8 cellular contexts compared by ENCODE assay signal in the genomic region with DNA sequence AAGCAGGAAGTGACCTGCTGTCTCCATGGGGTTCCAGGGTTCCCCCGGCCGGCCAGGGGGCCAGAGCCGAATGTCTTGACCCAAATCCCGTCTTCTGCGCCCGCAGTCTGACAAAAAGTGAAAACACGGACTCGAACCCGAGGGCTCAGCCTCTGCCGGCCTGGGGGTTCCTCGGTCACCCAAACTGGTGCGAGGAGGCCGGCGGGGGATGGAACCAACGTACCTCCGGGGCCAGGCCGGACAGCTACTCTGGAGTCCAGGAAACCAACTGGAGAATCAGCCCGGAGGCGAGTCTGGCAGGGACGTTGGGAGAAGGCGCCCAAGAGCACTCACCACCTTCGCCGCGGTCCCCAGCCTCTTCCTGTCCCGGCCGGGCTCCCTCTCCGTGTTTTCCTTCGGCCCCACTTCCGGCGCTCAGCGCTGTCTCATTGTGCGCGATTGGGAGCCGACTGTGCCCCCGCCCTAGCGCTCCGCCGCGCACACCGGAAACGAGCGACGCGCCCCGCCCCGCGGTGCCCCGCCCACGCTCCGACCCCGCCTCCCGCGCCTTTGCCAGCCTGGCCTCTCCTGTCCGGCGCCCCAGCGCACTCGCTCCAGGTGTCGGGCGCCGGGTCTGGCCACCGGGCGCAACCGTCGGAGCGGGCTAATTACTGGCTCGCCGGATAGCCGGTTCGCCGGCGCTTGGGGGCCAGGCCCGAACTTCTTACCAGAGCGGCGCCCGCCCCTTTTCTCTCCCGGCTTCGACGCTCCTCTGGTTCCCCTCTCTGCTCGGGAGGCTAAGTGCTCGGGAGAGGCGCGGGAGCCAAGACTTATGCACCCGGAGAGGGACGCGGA. TPM values are rescaled to one million over a fixed set of nuclear protein-coding genes. Genes with fewer than 3 reads are reported as not detected.
DNase-seq lines count a peak whose midpoint lies in the region; ATAC-seq, FAIRE-seq and TF ChIP-seq lines count a peak whose summit lies in the region.

Gene TUT7 (minus strand): TSS at position 363 of the 834 bp plus-strand sequence. CDS start 1,211 bp downstream, outside the sequence.

- FAIRE-seq in small intestine (lab: Jason Lieb, UNC) = no peak

- ATAC-seq in GM18907 (IDR thresholded peaks at IDR 0.05; ENCODE audit: unreplicated experiment) (peak; percentile 90), HG03139 (IDR thresholded peaks at IDR 0.05; ENCODE audit: unreplicated experiment) (peak; percentile 80)

- peak within 1 kb of the TSS; percentile 92 for H3K4me3 ChIP-seq in AG04450 (ENCODE audit: low read depth, low read length)
- H3K4me3 ChIP-seq in WI38 (ENCODE audit: low read depth, low read length) = peak within 1 kb of the TSS; percentile 98
- peak within 1 kb of the TSS; percentile 60 to 99 (median 80) for H3K4me3 ChIP-seq in mammary epithelial cell (replicated peaks in 1 of 3; ENCODE audit: insufficient read depth in 1 of 3, low read depth in 2 of 3, low read length in 3 of 3)
- peak within 1 kb of the TSS; percentile 76 to 96 for H3K4me3 ChIP-seq in small intestine (ENCODE audit: low read depth in 1 of 2, low read length in 2 of 2)

- H2AFZ ChIP-seq in mammary epithelial cell (ENCODE audit: low read depth, low read length) = peak within 1 kb of the TSS; percentile 90

- peak within 1 kb of the TSS; percentile 92 for H3K27ac ChIP-seq in AG04450 (ENCODE audit: low read depth, low read length)
- H3K27ac ChIP-seq in mammary epithelial cell (ENCODE audit: insufficient read depth, low read depth, low read length) = peak within 1 kb of the TSS; percentile 74
- peak within 1 kb of the TSS; percentile 94 to 99 for H3K27ac ChIP-seq in small intestine (ENCODE audit: low read depth in 1 of 2, low read length in 1 of 2)

- no peaks in the 10 kb centered on the region; the same call in 1 of the 2 replicates for H3K9me3 ChIP-seq in AG04450 (ENCODE audit: control insufficient read depth, insufficient read depth, low read length)
- H3K9me3 ChIP-seq in mammary epithelial cell (replicated peaks; ENCODE audit: insufficient read depth, low read length) = no peaks in the 10 kb centered on the region
- H3K9me3 ChIP-seq in small intestine (ENCODE audit: control insufficient read depth, low read depth) = no peaks in the 10 kb centered on the region

- peak within 1 kb of the TSS; percentile 96 for H3K4me2 ChIP-seq in mammary epithelial cell (ENCODE audit: insufficient read depth, low read depth, low read length)

- peaks cover 8% of the 10 kb centered on the region for H3K36me3 ChIP-seq in mammary epithelial cell (ENCODE audit: insufficient read depth, low read length)
- H3K36me3 ChIP-seq in small intestine (ENCODE audit: control insufficient read depth in 2 of 2, insufficient read depth in 2 of 2, low read length in 2 of 2) = peaks cover 0 to 2% of the 10 kb centered on the region in 2 donors

- TF ChIP-seq CTCF in AG04450 (IDR thresholded peaks at IDR 0.05; ENCODE audit: low read depth, low read length) (no peak), WI38 (IDR thresholded peaks at IDR 0.05; ENCODE audit: low read depth, low read length) (no peak), mammary epithelial cell (conservative IDR thresholded peaks at IDR 0.05 in 1 of 2, IDR thresholded peaks at IDR 0.05 in 1 of 2; ENCODE audit: extremely low read depth in 1 of 2, insufficient read depth in 1 of 2, low read depth in 1 of 2, low read length in 2 of 2) (no peak)

- dilution Hi-C loops in mammary epithelial cell (cut with HindIII; ENCODE audit: low sequenced_read_pairs) = no loop called here

- no TSS peak for BruUV-seq in mammary epithelial cell (replicated peaks; lab: Mats Ljungman, UMichigan)

- intact Hi-C loops in mammary epithelial cell (cut with micrococcal nuclease) = loop anchor here (1.0 to 2.0 kb wide), 3 partner anchors 15 to 52 kb away; no protein-coding TSS in a partner anchor

- in situ Hi-C loops in mammary epithelial cell (cut with MboI; ENCODE audit: low sequenced_read_pairs in 2 of 2) = no loop called here

- peaks cover 44% of the 10 kb centered on the region for H3K79me2 ChIP-seq in mammary epithelial cell (ENCODE audit: insufficient read depth, low read length)

- no peaks in the 10 kb centered on the region for H4K20me1 ChIP-seq in mammary epithelial cell (ENCODE audit: insufficient read depth, low read length)

- CTCF ChIA-PET in AG04450 (lab: Charles Lee) (no interaction called here), mammary epithelial cell (lab: Charles Lee; ENCODE audit: low non-redundant PET) (interaction anchor here (0.6 kb wide), 1 partner anchor 51 kb away, joined by 6 read pairs; no protein-coding TSS in a partner anchor)

- DNase-seq in AG04450 (ENCODE audit: low read depth, low spot score) = peak; percentile 84
- DNase-seq in NCI-H2196 treated with DMSO at 0.1 percent for 48 hours (lab: John Stamatoyannopoulos, UW; ENCODE audit: unreplicated experiment) = peak; percentile 94
- DNase-seq in mammary epithelial cell = peak; percentile 98
- DNase-seq in iPS-NIHi11 (ENCODE audit: low spot score) = peak; percentile 98
- DNase-seq in small intestine = peak; percentile 96

- POLR2A ChIA-PET in AG04450 (lab: Yijun Ruan, JAX) = no interaction called here

- peak within 1 kb of the TSS; percentile 87 for H3K9ac ChIP-seq in mammary epithelial cell (ENCODE audit: insufficient read depth, low read length)

- H3K4me1 ChIP-seq in mammary epithelial cell (ENCODE audit: insufficient read depth, low read length) (peaks cover 30% of the 10 kb centered on the region), small intestine (ENCODE audit: control insufficient read depth in 2 of 2, insufficient read depth in 1 of 2, low read depth in 1 of 2, low read length in 1 of 2) (peaks cover 2 to 10% of the 10 kb centered on the region in 2 donors)

- whole genome bisulfite sequencing in mammary epithelial cell (ENCODE audit: low coverage, missing lambda C conversion rate) = 0% methylated on average over 19 of the region's 85 CpGs
- WGBS in small intestine, 3 donors = 0% methylated on average over 72 to 85 of the region's 85 CpGs

- no peaks in the 10 kb centered on the region for H3K27me3 ChIP-seq in AG04450 (ENCODE audit: control insufficient read depth, insufficient read depth, low read length)
- H3K27me3 ChIP-seq in mammary epithelial cell (ENCODE audit: insufficient read depth, low read length) = no peaks in the 10 kb centered on the region
- H3K27me3 ChIP-seq in small intestine (ENCODE audit: control insufficient read depth in 2 of 2, insufficient read depth in 2 of 2, low read length in 2 of 2) = no peaks in the 10 kb centered on the region

RNA-seq across cellular contexts. Expression of gene TUT7, which starts in this region (rescaled TPM):
- polyA plus RNA-seq in AG04450 (2011; rRNA removed) (25.7 and 31.8 TPM in 2 replicates), mammary epithelial cell (18.9 TPM), small intestine (10 to 100 TPM; 11.1 to 28.6 (median 17.8) TPM)
- 26.8 and 52.0 TPM in 2 replicates for polyA minus RNA-seq in AG04450 (2011; rRNA and poly(A)+ RNA removed)
- total RNA-seq in mammary epithelial cell = 10 to 100 TPM; 33.8 to 36.4 TPM
- 34.2 TPM for polyA minus RNA-seq in mammary epithelial cell

Comparison
In these comparisons a context has a peak if more than half of its experiments do, and no peak if none do; other contexts are left out.
1. Peak in every context shown above with its lines: DNase-seq, ATAC-seq, H3K4me3 ChIP-seq and H3K27ac ChIP-seq.